In the genomic region with DNA sequence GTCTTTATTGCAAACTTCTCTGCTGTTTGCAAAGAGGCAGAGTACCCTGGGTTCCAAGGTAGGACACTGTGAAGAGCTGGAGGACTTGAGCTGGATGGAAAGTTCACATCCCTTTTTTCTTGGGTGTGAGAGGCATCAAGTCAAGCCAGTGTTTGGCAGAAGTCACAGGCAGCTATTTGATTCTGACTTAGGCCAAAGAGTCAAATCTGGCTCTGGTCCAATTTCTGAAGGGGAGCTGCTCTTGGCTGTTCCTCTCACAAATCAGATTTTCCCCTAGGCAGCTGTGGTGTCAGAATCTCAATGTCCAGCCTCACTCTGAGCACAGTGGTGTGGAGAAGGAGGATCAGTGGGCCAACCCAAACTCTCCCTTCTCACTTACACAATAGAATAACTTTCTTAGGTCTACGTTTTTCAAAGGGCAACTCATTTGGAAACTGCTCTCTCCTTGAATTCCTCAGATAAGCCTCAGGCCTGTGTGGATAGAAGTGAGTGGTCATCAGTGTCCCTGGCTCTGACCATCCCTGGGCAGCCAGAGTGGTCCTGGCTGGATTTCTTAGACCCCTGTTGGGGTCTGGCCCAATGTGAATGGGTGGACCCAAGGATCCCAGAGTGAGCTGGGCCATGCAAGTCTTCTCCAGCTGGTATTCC, we compare ENCODE assay signal across 14 cellular contexts. TPM values are rescaled to one million over a fixed set of nuclear protein-coding genes. Genes with fewer than 3 reads are reported as not detected.
A peak's percentile ranks its signal among the peaks of the same experiment; 100 is the strongest.
DNase-seq lines count a peak whose midpoint lies in the region; ATAC-seq, FAIRE-seq and TF ChIP-seq lines count a peak whose summit lies in the region.
"Had no signal": no experiment of that assay in that cellular context is flagged by ENCODE, and none has a peak within 500 bp of the region (broad histone marks: within the 10 kb centered on the region; RNA-seq: fewer than 3 reads in every experiment).

No MANE protein-coding gene starts in this region.

- H3K4me3 ChIP-seq in adipocyte (ENCODE audit: low read length) = peak overlapping the region; percentile 35
- no peak overlapping the region for H3K4me3 ChIP-seq in left ventricle myocardium inferior
- no peak overlapping the region for H3K4me3 ChIP-seq in testis
- H3K4me3 ChIP-seq in HepG2 (replicated peaks in 1 of 3; ENCODE audit: insufficient read depth in 1 of 3, low read depth in 2 of 3, low read length in 3 of 3) = no peak overlapping the region
- H3K4me3 ChIP-seq in CD4-positive, alpha-beta memory T cell (ENCODE audit: low read length in 2 of 2) = no peak overlapping the region

- no peak overlapping the region for H3K27ac Mint-ChIP-seq in CD4-positive, alpha-beta memory T cell
- H3K27ac Mint-ChIP-seq: activated CD8-positive, alpha-beta memory T cell treated with anti-CD3 and anti-CD28 coated beads, Interleukin-2, amount 10 ng/mL, durations not matched to agents 7 days and 5 days; activated naive CD8-positive, alpha-beta T cell; naive thymus-derived CD8-positive, alpha-beta T cell had no signal

- H3K4me1 ChIP-seq in adipocyte (ENCODE audit: control insufficient read depth, insufficient read depth, low read length) (peaks cover 38% of the 10 kb centered on the region), left ventricle myocardium inferior (peaks cover 48% of the 10 kb centered on the region), testis (peaks cover 13% of the 10 kb centered on the region), HepG2 (ENCODE audit: insufficient read depth, low read length) (peaks cover 20% of the 10 kb centered on the region)
- H3K4me1 ChIP-seq in CD4-positive, alpha-beta memory T cell (ENCODE audit: insufficient read depth, low read length) = no peaks in the 10 kb centered on the region

- POLR2A ChIA-PET in HepG2 (lab: Yijun Ruan, JAX) = no interaction called here
- POLR2A ChIA-PET in CD4-positive, alpha-beta memory T cell (lab: Charles Lee; ENCODE audit: partially characterized antibody) = no interaction called here

- H3K27me3 ChIP-seq in adipocyte (replicated peaks; ENCODE audit: control insufficient read depth, insufficient read depth, low read length) (no peaks in the 10 kb centered on the region), left ventricle myocardium inferior (ENCODE audit: low read depth) (no peaks in the 10 kb centered on the region), testis (no peaks in the 10 kb centered on the region), HepG2 (ENCODE audit: control insufficient read depth in 1 of 2, insufficient read depth in 2 of 2, low read length in 2 of 2) (peaks cover 1 to 34% of the 10 kb centered on the region in 2 experiments)
- peaks cover 8% of the 10 kb centered on the region for H3K27me3 ChIP-seq in CD4-positive, alpha-beta memory T cell (ENCODE audit: insufficient read depth, low read length)

- no peaks in the 10 kb centered on the region for H3K79me2 ChIP-seq in HepG2 (ENCODE audit: insufficient read depth, low read length)

- TF ChIP-seq CTCF in left ventricle myocardium inferior (IDR thresholded peaks at IDR 0.05; ENCODE audit: borderline replicate concordance) (no peak), testis (IDR thresholded peaks at IDR 0.05) (no peak), HepG2 (CRISPR knock-in tag; IDR thresholded peaks at IDR 0.05) (no peak)

- BruUV-seq in HepG2 (replicated peaks; lab: Mats Ljungman, UMichigan) = no TSS peak

- TF ChIP-seq POLR2A in testis (IDR thresholded peaks at IDR 0.05) = no peak
- no peak for TF ChIP-seq POLR2A in HepG2 (IDR thresholded peaks at IDR 0.05; ENCODE audit: insufficient read depth in 1 of 2, low read depth in 2 of 2, low read length in 2 of 2)

- H3K36me3 ChIP-seq in adipocyte (ENCODE audit: control insufficient read depth, insufficient read depth, low read length, severe bottlenecking) (no peaks in the 10 kb centered on the region), left ventricle myocardium inferior (no peaks in the 10 kb centered on the region), testis (ENCODE audit: low read depth, missing control alignments) (no peaks in the 10 kb centered on the region), HepG2 (replicated peaks in 1 of 2; ENCODE audit: control insufficient read depth in 1 of 2, insufficient read depth in 2 of 2, low read length in 2 of 2) (no peaks in the 10 kb centered on the region)
- no peaks in the 10 kb centered on the region for H3K36me3 ChIP-seq in CD4-positive, alpha-beta memory T cell (ENCODE audit: insufficient read depth, low read length)

- FAIRE-seq in HepG2 (lab: Jason Lieb, UNC) = no peak
- FAIRE-seq: kidney had no signal

- no peak for TF ChIP-seq RAD21 in HepG2 (CRISPR knock-in tag; IDR thresholded peaks at IDR 0.05)

- TF ChIP-seq EP300 in HepG2 (IDR thresholded peaks at IDR 0.05; ENCODE audit: low read depth in 2 of 2, low read length in 2 of 2) (no peak), HepG2 (CRISPR knock-in tag; IDR thresholded peaks at IDR 0.05; ENCODE audit: borderline replicate concordance) (no peak)

- no peaks in the 10 kb centered on the region for H4K20me1 ChIP-seq in HepG2 (ENCODE audit: insufficient read depth, low read length)

- in situ Hi-C loops in HepG2 (cut with HindIII; ENCODE audit: extremely low pct_ligation_motif_present, low pct_unique_long_range_greater_than_20kb) = no loop called here

- CTCF ChIA-PET in HepG2 (lab: Yijun Ruan, JAX; ENCODE audit: low intra/inter-chr PET ratio, low total read pairs) = no interaction called here
- CTCF ChIA-PET in CD4-positive, alpha-beta memory T cell (lab: Charles Lee; ENCODE audit: partially characterized antibody) = no interaction called here

- no peak overlapping the region for H3K4me3 Mint-ChIP-seq in CD4-positive, alpha-beta memory T cell
- H3K4me3 Mint-ChIP-seq: activated CD8-positive, alpha-beta memory T cell treated with anti-CD3 and anti-CD28 coated beads, Interleukin-2, amount 10 ng/mL, durations not matched to agents 7 days and 5 days; activated naive CD8-positive, alpha-beta T cell; CD8-positive, alpha-beta memory T cell; naive thymus-derived CD8-positive, alpha-beta T cell had no signal

- H2AFZ ChIP-seq in HepG2 (ENCODE audit: low read length) = no peak overlapping the region

- H3K36me3 Mint-ChIP-seq in CD4-positive, alpha-beta memory T cell = no peaks in the 10 kb centered on the region
- H3K36me3 Mint-ChIP-seq: activated CD8-positive, alpha-beta memory T cell treated with anti-CD3 and anti-CD28 coated beads, Interleukin-2, amount 10 ng/mL, durations not matched to agents 7 days and 5 days; activated naive CD8-positive, alpha-beta T cell; CD8-positive, alpha-beta memory T cell; naive thymus-derived CD8-positive, alpha-beta T cell had no signal

- H3K9ac ChIP-seq in adipocyte (ENCODE audit: low read length) (peak overlapping the region; percentile 54), HepG2 (ENCODE audit: insufficient read depth, low read depth, low read length) (no peak overlapping the region)

- H3K27ac ChIP-seq in left ventricle myocardium inferior (replicated peaks) (peak overlapping the region; percentile 58), testis (no peak overlapping the region), HepG2 (ENCODE audit: extremely low read length, insufficient read depth, low read length) (no peak overlapping the region)
- H3K27ac ChIP-seq in CD4-positive, alpha-beta memory T cell (ENCODE audit: low read depth, low read length) = no peak overlapping the region
- H3K27ac ChIP-seq: 22Rv1 had no signal

- peaks cover 28 to 31% of the 10 kb centered on the region in 2 donors for H3K27me3 Mint-ChIP-seq in CD4-positive, alpha-beta memory T cell

- H3K9me3 Mint-ChIP-seq in CD4-positive, alpha-beta memory T cell = no peaks in the 10 kb centered on the region
- H3K9me3 Mint-ChIP-seq: CD8-positive, alpha-beta memory T cell had no signal

- 43% methylated on average over 1 of the region's 1 CpG for WGBS in testis, 2 donors
- WGBS in HepG2 (ENCODE audit: low lambda C conversion rate) = 7% methylated on average over 1 of the region's 1 CpG

- DNase-seq in DMS53 (lab: John Stamatoyannopoulos, UW) = peak; percentile 16
- DNase-seq in DMS53 treated with DMSO at 0.1 percent for 48 hours (lab: John Stamatoyannopoulos, UW; ENCODE audit: unreplicated experiment) = no peak
- peak; percentile 57 for DNase-seq in adipocyte (ENCODE audit: low read depth)
- no peak for DNase-seq in left ventricle myocardium inferior
- peak; percentile 25 for DNase-seq in testis
- DNase-seq in activated gamma-delta T cell treated with Interleukin-2 at 50 U/mL for 16 hours = no peak
- DNase-seq in HepG2 (ENCODE audit: low spot score) = no peak
- no peak for DNase-seq in CD4-positive, alpha-beta memory T cell
- DNase-seq: activated CD8-positive, alpha-beta memory T cell treated with anti-CD3 and anti-CD28 coated beads, Interleukin-2, amount 10 ng/mL, durations not matched to agents 7 days and 5 days; CD8-positive, alpha-beta memory T cell; kidney; naive thymus-derived CD8-positive, alpha-beta T cell had no signal

- no peaks in the 10 kb centered on the region for H3K4me1 Mint-ChIP-seq in CD4-positive, alpha-beta memory T cell
- H3K4me1 Mint-ChIP-seq: activated CD8-positive, alpha-beta memory T cell treated with anti-CD3 and anti-CD28 coated beads, Interleukin-2, amount 10 ng/mL, durations not matched to agents 7 days and 5 days; CD8-positive, alpha-beta memory T cell; naive thymus-derived CD8-positive, alpha-beta T cell had no signal

- H3K4me2 ChIP-seq in HepG2 (ENCODE audit: low read depth, low read length) = no peak overlapping the region

- intact Hi-C loops in left ventricle myocardium inferior (cut with micrococcal nuclease) (no loop called here), testis (cut with DNase I; ENCODE audit: low total_unique reads) (no loop called here), HepG2 (cut with micrococcal nuclease; ENCODE audit: unreplicated experiment) (no loop called here)
- intact Hi-C loops in CD4-positive, alpha-beta memory T cell (cut with micrococcal nuclease) = no loop called here

- ATAC-seq in HepG2 = no peak
- ATAC-seq: activated CD8-positive, alpha-beta memory T cell treated with anti-CD3 and anti-CD28 coated beads, Interleukin-2, amount 10 ng/mL, durations not matched to agents 7 days and 5 days; naive thymus-derived CD8-positive, alpha-beta T cell had no signal

- H3K9me3 ChIP-seq in adipocyte (ENCODE audit: control insufficient read depth, low read length) (peaks cover 14% of the 10 kb centered on the region), left ventricle myocardium inferior (replicated peaks) (no peaks in the 10 kb centered on the region), testis (no peaks in the 10 kb centered on the region), HepG2 (ENCODE audit: low read length) (no peaks in the 10 kb centered on the region)
- H3K9me3 ChIP-seq in CD4-positive, alpha-beta memory T cell (ENCODE audit: control insufficient read depth in 1 of 2, low read length in 2 of 2) = no peaks in the 10 kb centered on the region

RNA-seq across cellular contexts. Expression of gene AMOTL2, which starts 18.2 kb away (rescaled TPM):
- total RNA-seq in left ventricle myocardium inferior (44.4 TPM), testis (10 to 100 TPM; 35.8 to 61.0 TPM), HepG2 (2016; rRNA removed; fragmentation: Illumina TruSeq; extraction: Trizol) (11.5 and 17.3 TPM in 2 replicates)
- polyA plus RNA-seq in testis (ENCODE audit: insufficient read depth, low read depth, low replicate concordance) (19.6 TPM), HepG2 (2011; rRNA removed) (14.0 and 18.5 TPM in 2 replicates)
- total RNA-seq in HepG2 (2016; cell fraction: cytosol; rRNA removed; fragmentation: Illumina TruSeq; extraction: Trizol; ENCODE audit: low read depth) = 1.3 and 1.8 TPM in 2 replicates
- 10.0 and 18.3 TPM in 2 replicates for total RNA-seq in HepG2 (2016; cell fraction: insoluble cytoplasmic fraction; rRNA removed; fragmentation: Illumina TruSeq; extraction: Trizol)
- 5.3 and 5.6 TPM in 2 replicates for total RNA-seq in HepG2 (2016; cell fraction: membrane; rRNA removed; fragmentation: Illumina TruSeq; extraction: Trizol)
- total RNA-seq in HepG2 (2016; cell fraction: nucleus; rRNA removed; fragmentation: Illumina TruSeq; extraction: Trizol) = 25.6 and 30.4 TPM in 2 replicates
- 7.7 and 10.7 TPM in 2 replicates for polyA plus RNA-seq in HepG2 (2011; cell fraction: cytosol; rRNA removed)
- 39.3 and 76.1 TPM in 2 replicates for polyA plus RNA-seq in HepG2 (2011; cell fraction: nucleus; rRNA removed)
- 5.4 and 7.4 TPM in 2 replicates for polyA plus RNA-seq in HepG2 (2012)
- polyA plus RNA-seq in HepG2 (2016; cell fraction: cytosol; fragmentation: Illumina TruSeq; extraction: Trizol; ENCODE audit: low read depth) = 0.38 and 0.55 TPM in 2 replicates
- polyA plus RNA-seq in HepG2 (2016; cell fraction: insoluble cytoplasmic fraction; fragmentation: Illumina TruSeq; extraction: Trizol; ENCODE audit: low read depth) = 8.6 and 12.7 TPM in 2 replicates
- polyA plus RNA-seq in HepG2 (2016; cell fraction: membrane; fragmentation: Illumina TruSeq; extraction: Trizol; ENCODE audit: low read depth) = 1.5 and 1.7 TPM in 2 replicates
- polyA plus RNA-seq in HepG2 (2016; cell fraction: nucleus; fragmentation: Illumina TruSeq; extraction: Trizol; ENCODE audit: insufficient read depth, low read depth) = 19.3 and 21.2 TPM in 2 replicates
- polyA minus RNA-seq in HepG2 (2011; rRNA and poly(A)+ RNA removed; ENCODE audit: low replicate concordance) = 47.5 and 50.2 TPM in 2 replicates
- 12.3 and 13.8 TPM in 2 replicates for polyA minus RNA-seq in HepG2 (2011; cell fraction: cytosol; rRNA and poly(A)+ RNA removed)
- 44.1 and 53.9 TPM in 2 replicates for polyA minus RNA-seq in HepG2 (2011; cell fraction: nucleus; rRNA and poly(A)+ RNA removed)
- total RNA-seq in CD4-positive, alpha-beta memory T cell = under 1 TPM in 1 of 2 experiments, not detected in 1; 0.23 TPM
- under 1 TPM in 1 of 2 donors, not detected in 1; 0.48 TPM for polyA plus RNA-seq in CD4-positive, alpha-beta memory T cell
- total RNA-seq: activated CD8-positive, alpha-beta memory T cell treated with anti-CD3 and anti-CD28 coated beads, Interleukin-2, amount 10 ng/mL, durations not matched to agents 7 days and 5 days; CD8-positive, alpha-beta memory T cell; naive thymus-derived CD8-positive, alpha-beta T cell had no signal
- polyA plus RNA-seq: naive thymus-derived CD8-positive, alpha-beta T cell had no signal

Comparison
In these comparisons a context has a peak if more than half of its experiments do, and no peak if none do; other contexts are left out.
1. DNase-seq: peak in DMS53 (single experiment), adipocyte (single experiment) and testis (single experiment); none in DMS53 treated with DMSO at 0.1 percent for 48 hours (single experiment), left ventricle myocardium inferior (single experiment), activated gamma-delta T cell treated with Interleukin-2 at 50 U/mL for 16 hours (single experiment), HepG2 (single experiment) and CD4-positive, alpha-beta memory T cell (0 of 5).